In the genomic region with DNA sequence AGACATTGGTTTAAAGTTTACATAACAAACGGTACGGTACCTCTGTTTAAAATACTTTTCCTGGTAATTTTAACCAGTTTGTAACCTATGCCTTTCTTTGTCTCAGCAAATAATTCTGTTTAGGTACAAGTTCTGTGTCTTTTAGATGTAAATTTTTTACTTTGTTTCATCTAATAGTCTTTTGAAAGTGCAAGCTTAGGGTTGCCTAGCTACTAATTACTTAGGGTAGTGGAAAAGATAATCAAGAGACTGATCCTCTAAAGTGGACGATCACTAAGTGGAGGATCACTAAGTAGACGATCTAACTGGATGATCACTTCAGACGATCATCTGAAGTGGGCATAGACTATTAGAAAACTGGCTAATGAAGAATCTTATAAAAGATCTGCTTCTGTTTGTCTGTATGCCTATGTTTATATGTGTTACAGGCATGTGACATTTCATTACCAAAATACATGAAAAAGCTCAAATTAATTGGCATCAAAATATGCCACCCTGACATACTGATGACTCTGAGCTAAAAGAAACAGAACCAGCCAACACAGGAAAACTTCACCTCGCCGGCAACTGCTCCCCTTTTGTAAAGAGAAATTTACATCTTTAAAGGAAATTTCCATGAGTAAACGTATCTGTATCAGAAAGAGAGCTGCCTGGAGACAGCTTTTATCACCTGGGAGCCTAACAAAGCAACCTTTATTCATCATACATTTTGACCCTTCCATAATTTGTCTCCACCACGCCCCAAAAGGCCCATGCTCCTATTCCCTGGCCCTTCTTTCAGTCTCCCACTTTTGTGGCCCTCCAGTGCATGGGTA, we compare ENCODE assay signal across 8 cellular contexts. TPM values are rescaled to one million over a fixed set of nuclear protein-coding genes. Genes with fewer than 3 reads are reported as not detected.
DNase-seq lines count a peak whose midpoint lies in the region; ATAC-seq lines count a peak whose summit lies in the region.

No MANE protein-coding gene starts in this region.

- H3K27ac Mint-ChIP-seq in activated naive CD4-positive, alpha-beta T cell treated with anti-CD3 and anti-CD28 coated beads for 36 hours = no peak overlapping the region
- peak overlapping the region; percentile 65 for H3K27ac Mint-ChIP-seq in activated T-helper 1 cell treated with anti-CD3 and anti-CD28 coated beads, Interleukin-12 subunit alpha, Interleukin-12 subunit beta, Interleukin-2, Interleukin-4 antibody, amounts not matched to agents 30 ng/mL and 10 ng/mL and 1 ng/mL, durations not matched to agents 14 hours and 24 hours and 36 hours

- no peaks in the 10 kb centered on the region for H3K27me3 Mint-ChIP-seq in activated naive CD4-positive, alpha-beta T cell treated with anti-CD3 and anti-CD28 coated beads for 36 hours (ENCODE audit: low read depth)
- H3K27me3 Mint-ChIP-seq in activated T-helper 1 cell treated with anti-CD3 and anti-CD28 coated beads, Interleukin-12 subunit alpha, Interleukin-12 subunit beta, Interleukin-2, Interleukin-4 antibody, amounts not matched to agents 30 ng/mL and 10 ng/mL and 1 ng/mL, durations not matched to agents 14 hours and 24 hours and 36 hours (ENCODE audit: insufficient read depth) = peaks cover 10% of the 10 kb centered on the region

- peaks cover 0 to 6% (median 0%) of the 10 kb centered on the region in 5 donors for H3K36me3 ChIP-seq in subcutaneous abdominal adipose tissue (ENCODE audit: control insufficient read depth in 5 of 5, insufficient read depth in 5 of 5, low read length in 5 of 5)

- H3K4me1 Mint-ChIP-seq in activated naive CD4-positive, alpha-beta T cell treated with anti-CD3 and anti-CD28 coated beads for 36 hours (ENCODE audit: low read depth) = peaks cover 18% of the 10 kb centered on the region
- H3K4me1 Mint-ChIP-seq in activated T-helper 1 cell treated with anti-CD3 and anti-CD28 coated beads, Interleukin-12 subunit alpha, Interleukin-12 subunit beta, Interleukin-2, Interleukin-4 antibody, amounts not matched to agents 30 ng/mL and 10 ng/mL and 1 ng/mL, durations not matched to agents 14 hours and 24 hours and 36 hours (ENCODE audit: low read depth) = peaks cover 29% of the 10 kb centered on the region

- H3K27ac ChIP-seq in subcutaneous abdominal adipose tissue (ENCODE audit: low read depth, low read length) = peak overlapping the region; percentile 94

- H3K9me3 Mint-ChIP-seq in activated naive CD4-positive, alpha-beta T cell treated with anti-CD3 and anti-CD28 coated beads for 36 hours = peaks cover 2% of the 10 kb centered on the region
- peaks cover 6% of the 10 kb centered on the region for H3K9me3 Mint-ChIP-seq in activated T-helper 1 cell treated with anti-CD3 and anti-CD28 coated beads, Interleukin-12 subunit alpha, Interleukin-12 subunit beta, Interleukin-2, Interleukin-4 antibody, amounts not matched to agents 30 ng/mL and 10 ng/mL and 1 ng/mL, durations not matched to agents 14 hours and 24 hours and 36 hours

- H3K4me3 Mint-ChIP-seq in activated naive CD4-positive, alpha-beta T cell treated with anti-CD3 and anti-CD28 coated beads for 36 hours = peak overlapping the region; percentile 94
- H3K4me3 Mint-ChIP-seq in activated T-helper 1 cell treated with anti-CD3 and anti-CD28 coated beads, Interleukin-12 subunit alpha, Interleukin-12 subunit beta, Interleukin-2, Interleukin-4 antibody, amounts not matched to agents 30 ng/mL and 10 ng/mL and 1 ng/mL, durations not matched to agents 14 hours and 24 hours and 36 hours = peak overlapping the region; percentile 91

- H3K9me3 ChIP-seq in subcutaneous abdominal adipose tissue (ENCODE audit: control insufficient read depth in 5 of 5, low read length in 5 of 5) = no peaks in the 10 kb centered on the region

- no peak for DNase-seq in activated naive CD4-positive, alpha-beta T cell treated with anti-CD3 and anti-CD28 coated beads for 36 hours
- no peak for DNase-seq in activated naive CD4-positive, alpha-beta T cell treated with anti-CD3 and anti-CD28 coated beads, Interleukin-2, amount 50 U/mL, for 16 hours
- no peak for DNase-seq in activated T-helper 1 cell treated with anti-CD3 and anti-CD28 coated beads, Interleukin-12 subunit alpha, Interleukin-12 subunit beta, Interleukin-2, Interleukin-4 antibody, amounts not matched to agents 30 ng/mL and 10 ng/mL and 1 ng/mL, durations not matched to agents 14 hours and 24 hours and 36 hours (ENCODE audit: low spot score)
- peak; percentile 3 for DNase-seq in iris pigment epithelial cell (ENCODE audit: low read depth)

- intact Hi-C loops in activated naive CD4-positive, alpha-beta T cell treated with anti-CD3 and anti-CD28 coated beads for 36 hours (cut with micrococcal nuclease) = loop anchor here (5.0 kb wide), 1 partner anchor 34 kb away; no protein-coding TSS in a partner anchor
- intact Hi-C loops in activated T-helper 1 cell treated with anti-CD3 and anti-CD28 coated beads, Interleukin-12 subunit alpha, Interleukin-12 subunit beta, Interleukin-2, Interleukin-4 antibody, amounts not matched to agents 30 ng/mL and 10 ng/mL and 1 ng/mL, durations not matched to agents 14 hours and 24 hours and 36 hours (cut with micrococcal nuclease) = loop anchor here (5.0 kb wide), 1 partner anchor 214 kb away; no protein-coding TSS in a partner anchor

- peaks cover 4 to 35% (median 32%) of the 10 kb centered on the region in 5 donors for H3K4me1 ChIP-seq in subcutaneous abdominal adipose tissue (ENCODE audit: control insufficient read depth in 5 of 5, insufficient read depth in 5 of 5, low read length in 5 of 5)

- H3K36me3 Mint-ChIP-seq in activated naive CD4-positive, alpha-beta T cell treated with anti-CD3 and anti-CD28 coated beads for 36 hours (ENCODE audit: low read depth) = peaks cover 2% of the 10 kb centered on the region
- H3K36me3 Mint-ChIP-seq in activated T-helper 1 cell treated with anti-CD3 and anti-CD28 coated beads, Interleukin-12 subunit alpha, Interleukin-12 subunit beta, Interleukin-2, Interleukin-4 antibody, amounts not matched to agents 30 ng/mL and 10 ng/mL and 1 ng/mL, durations not matched to agents 14 hours and 24 hours and 36 hours (ENCODE audit: low read depth) = peaks cover 17% of the 10 kb centered on the region

- no peaks in the 10 kb centered on the region for H3K27me3 ChIP-seq in subcutaneous abdominal adipose tissue (ENCODE audit: control insufficient read depth in 5 of 5, insufficient read depth in 4 of 5, low read length in 5 of 5)

- no peak for ATAC-seq in GM21576 (IDR thresholded peaks at IDR 0.05; ENCODE audit: unreplicated experiment)
- no peak for ATAC-seq in HG03521 (IDR thresholded peaks at IDR 0.05; ENCODE audit: unreplicated experiment)
- ATAC-seq in GM18502 (IDR thresholded peaks at IDR 0.05; ENCODE audit: poor library complexity, unreplicated experiment) = no peak

- H3K9ac ChIP-seq in subcutaneous abdominal adipose tissue (ENCODE audit: low read length in 5 of 5) = peak overlapping the region; percentile 74 to 90 (median 83)

- CTCF ChIA-PET in activated naive CD4-positive, alpha-beta T cell treated with anti-CD3 and anti-CD28 coated beads for 36 hours (lab: Charles Lee) = interaction anchor here (1.0 to 8.9 kb wide), 7 partner anchors 11 to 167 kb away, joined by 3 to 125 read pairs (median 5); a partner anchor contains a TSS

- peak overlapping the region; percentile 71 to 84 (median 75) for H3K4me3 ChIP-seq in subcutaneous abdominal adipose tissue (ENCODE audit: low read depth in 1 of 5, low read length in 5 of 5)

RNA-seq across cellular contexts. Expression of a gene that starts 15.9 kb away (rescaled TPM):
- total RNA-seq in activated naive CD4-positive, alpha-beta T cell treated with anti-CD3 and anti-CD28 coated beads for 36 hours = under 1 TPM; 0.62 to 0.64 TPM
- 0.52 and 2.4 TPM in 2 replicates for total RNA-seq in activated T-helper 1 cell treated with anti-CD3 and anti-CD28 coated beads, Interleukin-12 subunit alpha, Interleukin-12 subunit beta, Interleukin-2, Interleukin-4 antibody, amounts not matched to agents 30 ng/mL and 10 ng/mL and 1 ng/mL, durations not matched to agents 14 hours and 24 hours and 36 hours

RNA-seq across cellular contexts. Expression of a gene that starts 49.8 kb away (rescaled TPM):
- total RNA-seq in activated naive CD4-positive, alpha-beta T cell treated with anti-CD3 and anti-CD28 coated beads for 36 hours = 10 to 100 TPM; 30.6 to 32.2 TPM
- 29.0 and 34.0 TPM in 2 replicates for total RNA-seq in activated T-helper 1 cell treated with anti-CD3 and anti-CD28 coated beads, Interleukin-12 subunit alpha, Interleukin-12 subunit beta, Interleukin-2, Interleukin-4 antibody, amounts not matched to agents 30 ng/mL and 10 ng/mL and 1 ng/mL, durations not matched to agents 14 hours and 24 hours and 36 hours
